In genomic region chr9:89655990-89656657, GRCh38 we compare ENCODE assay signal across 16 cellular contexts. TPM values are rescaled to one million over a fixed set of nuclear protein-coding genes. Genes with fewer than 3 reads are reported as not detected.
DNase-seq lines count a peak whose midpoint lies in the region; TF ChIP-seq lines count a peak whose summit lies in the region.
"Had no signal": no experiment of that assay in that cellular context is flagged by ENCODE, and none has a peak within 500 bp of the region (broad histone marks: within the 10 kb centered on the region; RNA-seq: fewer than 3 reads in every experiment).

No MANE protein-coding gene starts in this region.

- H3K4me3 Mint-ChIP-seq in brain (peak overlapping the region in 1 of 5 experiments; percentile 20), nephron progenitor cell (peak overlapping the region; percentile 46)
- H3K4me3 Mint-ChIP-seq: activated T-cell treated with anti-CD3 and anti-CD28 coated beads, Interleukin-2, amount 50 U/mL, for 4 hours; CD4-positive, alpha-beta T cell had no signal

- TF ChIP-seq CTCF in brain (conservative IDR thresholded peaks at IDR 0.05) (no peak), nephron progenitor cell (IDR thresholded peaks at IDR 0.05) (no peak)

- H3K27ac Mint-ChIP-seq in brain (peak overlapping the region in 4 of 5 experiments; percentile 3 to 74 (median 28)), nephron progenitor cell (peak overlapping the region; percentile 78)
- H3K27ac Mint-ChIP-seq: CD4-positive, alpha-beta T cell had no signal

- no peak overlapping the region for H3K27ac ChIP-seq in BLaER1
- H3K27ac ChIP-seq: parathyroid adenoma had no signal

- H3K36me3 ChIP-seq in BLaER1: no peaks in the 10 kb centered on the region

- H3K27me3 Mint-ChIP-seq in brain (peaks cover 26% of the 10 kb centered on the region), nephron progenitor cell (ENCODE audit: low read depth, poor library complexity) (peaks cover 7% of the 10 kb centered on the region)
- H3K27me3 Mint-ChIP-seq: CD4-positive, alpha-beta T cell had no signal

- DNase-seq in Daoy (ENCODE audit: low read depth): peak; percentile 26
- no peak for DNase-seq in nephron progenitor cell
- no peak for DNase-seq in effector CD4-positive, alpha-beta T cell
- DNase-seq in COLO829 (ENCODE audit: low spot score): no peak
- no peak for DNase-seq in NCI-H1092 treated with DMSO at 0.1 percent for 48 hours (lab: John Stamatoyannopoulos, UW)
- no peak for DNase-seq in NCI-H226
- DNase-seq: activated CD4-positive, CD25-positive, alpha-beta regulatory T cell; activated T-cell treated with anti-CD3 and anti-CD28 coated beads, Interleukin-2, amount 50 U/mL, for 4 hours; CD4-positive, alpha-beta T cell; Karpas-422; NCI-H1694; NCI-H524; SW 1271 had no signal

- H3K4me3 ChIP-seq in BLaER1: no peak overlapping the region

- no peak overlapping the region for H3K9ac ChIP-seq in BLaER1
- H3K9ac ChIP-seq: parathyroid adenoma had no signal

- H3K4me2 ChIP-seq in BLaER1: peak overlapping the region; percentile 47

- H3K4me1 Mint-ChIP-seq in brain: peaks cover 56% of the 10 kb centered on the region
- peaks cover 59% of the 10 kb centered on the region for H3K4me1 Mint-ChIP-seq in nephron progenitor cell

- no peaks in the 10 kb centered on the region for H3K27me3 ChIP-seq in BLaER1

- no peaks in the 10 kb centered on the region for H4K20me1 ChIP-seq in BLaER1

- H3K9me3 Mint-ChIP-seq in brain (peaks cover 0 to 12% (median 0%) of the 10 kb centered on the region in 5 experiments), nephron progenitor cell (no peaks in the 10 kb centered on the region)
- H3K9me3 Mint-ChIP-seq: activated T-cell treated with anti-CD3 and anti-CD28 coated beads, Interleukin-2, amount 50 U/mL, for 4 hours; CD4-positive, alpha-beta T cell had no signal

- H3K36me3 Mint-ChIP-seq in brain (no peaks in the 10 kb centered on the region), nephron progenitor cell (ENCODE audit: low read depth) (no peaks in the 10 kb centered on the region)

- no peaks in the 10 kb centered on the region for H3K9me3 ChIP-seq in BLaER1

- peaks cover 16% of the 10 kb centered on the region for H3K4me1 ChIP-seq in BLaER1

RNA-seq across cellular contexts. Expression of gene GADD45G, which starts 51.3 kb away (rescaled TPM):
- 9.3 and 22.6 TPM in 2 replicates for total RNA-seq in Daoy (2014; rRNA removed; shearing (Covaris generic))
- 46.7 TPM for polyA plus RNA-seq in brain (ENCODE audit: insufficient read depth, low read depth, low replicate concordance)
